ENCODE assay signal across 9 cellular contexts in genomic region chr2:30266051-30266621, GRCh38. TPM values are rescaled to one million over a fixed set of nuclear protein-coding genes. Genes with fewer than 3 reads are reported as not detected.
DNase-seq lines count a peak whose midpoint lies in the region; ATAC-seq, FAIRE-seq and TF ChIP-seq lines count a peak whose summit lies in the region.
"Had no signal": no experiment of that assay in that cellular context is flagged by ENCODE, and none has a peak within 500 bp of the region (broad histone marks: within the 10 kb centered on the region; RNA-seq: fewer than 3 reads in every experiment).

No MANE protein-coding gene starts in this region.

- H3K36me3 ChIP-seq in GM12878 (ENCODE audit: control insufficient read depth in 2 of 2, insufficient read depth in 2 of 2, low read length in 1 of 2) (no peaks in the 10 kb centered on the region), rectal smooth muscle tissue (ENCODE audit: control insufficient read depth, insufficient read depth, low read length) (no peaks in the 10 kb centered on the region)

- peak overlapping the region; percentile 77 for H3K4me3 Mint-ChIP-seq in T-helper 1 cell treated with Interleukin-12 subunit alpha and Interleukin-12 subunit beta and Interleukin-4 antibody, amounts not matched to agents 30 μg/mL and 1 μg/mL, for 36 hours
- H3K4me3 Mint-ChIP-seq in mesothelial cell of epicardium = no peak overlapping the region

- peaks cover 14% of the 10 kb centered on the region for H3K9me3 Mint-ChIP-seq in T-helper 1 cell treated with Interleukin-12 subunit alpha and Interleukin-12 subunit beta and Interleukin-4 antibody, amounts not matched to agents 30 μg/mL and 1 μg/mL, for 36 hours
- peaks cover 13% of the 10 kb centered on the region for H3K9me3 Mint-ChIP-seq in mesothelial cell of epicardium

- no peak for FAIRE-seq in GM12878 (lab: Jason Lieb, UNC)

- peaks cover 11% of the 10 kb centered on the region for H3K9me3 ChIP-seq in GM12878 (replicated peaks; ENCODE audit: control insufficient read depth, insufficient read depth, low read length)

- peaks cover 20% of the 10 kb centered on the region for H3K36me3 Mint-ChIP-seq in T-helper 1 cell treated with Interleukin-12 subunit alpha and Interleukin-12 subunit beta and Interleukin-4 antibody, amounts not matched to agents 30 μg/mL and 1 μg/mL, for 36 hours (ENCODE audit: low read depth)
- H3K36me3 Mint-ChIP-seq in mesothelial cell of epicardium = peaks cover under 1% of the 10 kb centered on the region

- no TSS peak for BruUV-seq in GM12878 (replicated peaks; lab: Mats Ljungman, UMichigan)

- ATAC-seq in GM18868 (IDR thresholded peaks at IDR 0.05; ENCODE audit: unreplicated experiment) = peak; percentile 68
- ATAC-seq in GM12878 = peak; percentile 78
- ATAC-seq: HCT116 had no signal

- TF ChIP-seq POLR2A in GM12878 (IDR thresholded peaks at IDR 0.05; ENCODE audit: low read depth, low read length) = no peak

- peak overlapping the region; percentile 95 for H3K27ac Mint-ChIP-seq in T-helper 1 cell treated with Interleukin-12 subunit alpha and Interleukin-12 subunit beta and Interleukin-4 antibody, amounts not matched to agents 30 μg/mL and 1 μg/mL, for 36 hours
- no peak overlapping the region for H3K27ac Mint-ChIP-seq in mesothelial cell of epicardium

- in situ Hi-C loops in GM12878 (cut with MboI) = no loop called here

- TF ChIP-seq CTCF in GM12878 (IDR thresholded peaks at IDR 0.05 in 2 of 3, conservative IDR thresholded peaks at IDR 0.05 in 1 of 3; ENCODE audit: control insufficient read depth in 2 of 3, extremely low read depth in 1 of 3, insufficient read depth in 1 of 3, low read depth in 3 of 3, low read length in 3 of 3) (no peak), mesothelial cell of epicardium (IDR thresholded peaks at IDR 0.05; ENCODE audit: unreplicated experiment) (no peak)

- H4K20me1 ChIP-seq in GM12878 (ENCODE audit: control insufficient read depth, insufficient read depth) = no peaks in the 10 kb centered on the region

- intact Hi-C loops in GM12878 (cut with micrococcal nuclease; ENCODE audit: unreplicated experiment) = no loop called here

- 17% methylated on average over 7 of the region's 7 CpGs for WGBS in GM12878 (ENCODE audit: insufficient coverage, insufficient replicate concordance, low lambda C conversion rate, missing lambda C conversion rate)

- no peaks in the 10 kb centered on the region for H3K27me3 Mint-ChIP-seq in T-helper 1 cell treated with Interleukin-12 subunit alpha and Interleukin-12 subunit beta and Interleukin-4 antibody, amounts not matched to agents 30 μg/mL and 1 μg/mL, for 36 hours (ENCODE audit: low read depth)
- no peaks in the 10 kb centered on the region for H3K27me3 Mint-ChIP-seq in mesothelial cell of epicardium (ENCODE audit: low read depth)

- no peak for DNase-seq in GM12878 (ENCODE audit: low read depth, low spot score)
- DNase-seq in HK-2 (ENCODE audit: unreplicated experiment) = no peak
- DNase-seq in hippocampal formation (lab: John Stamatoyannopoulos, UW) = no peak
- DNase-seq in mesothelial cell of epicardium (ENCODE audit: low spot score in 2 of 2, unreplicated experiment in 2 of 2) = no peak
- no peak for DNase-seq in HuH-7.5 (ENCODE audit: low spot score)

- TF ChIP-seq EP300 in GM12878 (IDR thresholded peaks at IDR 0.05; ENCODE audit: borderline replicate concordance in 1 of 2, control insufficient read depth in 1 of 2, low read depth in 2 of 2, low read length in 2 of 2) = no peak

- SMC1A ChIA-PET in GM12878 (lab: Charles Lee; ENCODE audit: uncharacterized antibody, unreplicated experiment) = interaction anchor here (0.8 to 5.9 kb wide), 12 partner anchors 13 to 445 kb away, joined by 3 to 24 read pairs (median 4); no protein-coding TSS in a partner anchor

- H3K4me1 ChIP-seq in GM12878 (ENCODE audit: control insufficient read depth, insufficient read depth, low read length) (peaks cover 6% of the 10 kb centered on the region), rectal smooth muscle tissue (ENCODE audit: control insufficient read depth, insufficient read depth, low read length) (no peaks in the 10 kb centered on the region)

- no peak for TF ChIP-seq RAD21 in GM12878 (IDR thresholded peaks at IDR 0.05; ENCODE audit: insufficient read depth, low read depth, low read length)

- H2AFZ ChIP-seq in GM12878 (ENCODE audit: control insufficient read depth, low read depth, low read length) = peak overlapping the region; percentile 58

- no peaks in the 10 kb centered on the region for H3K79me2 ChIP-seq in GM12878 (ENCODE audit: control insufficient read depth, insufficient read depth, low read length)

- RAD21 ChIA-PET in GM12878 (lab: Charles Lee; ENCODE audit: unreplicated experiment) = interaction anchor here (0.6 to 2.1 kb wide), 11 partner anchors 10 to 439 kb away, joined by 3 to 9 read pairs (median 4); no protein-coding TSS in a partner anchor

- H3K9ac ChIP-seq in GM12878 (ENCODE audit: control insufficient read depth, insufficient read depth, low read length) (no peak overlapping the region), rectal smooth muscle tissue (ENCODE audit: low read length) (no peak overlapping the region)

- CTCF ChIA-PET in GM12878 (lab: Yijun Ruan, JAX) = interaction anchor here (0.8 to 2.7 kb wide), 6 partner anchors 13 to 69 kb away, joined by 3 to 11 read pairs (median 4); no protein-coding TSS in a partner anchor

- H3K4me3 ChIP-seq in GM12878 (no peak overlapping the region), rectal smooth muscle tissue (ENCODE audit: low read length) (peak overlapping the region; percentile 8)

- no peaks in the 10 kb centered on the region for H3K27me3 ChIP-seq in GM12878 (replicated peaks in 1 of 2; ENCODE audit: control insufficient read depth in 2 of 2, insufficient read depth in 2 of 2, low read length in 1 of 2)
- no peaks in the 10 kb centered on the region for H3K27me3 ChIP-seq in rectal smooth muscle tissue (ENCODE audit: control insufficient read depth, insufficient read depth, low read length)

- no peak overlapping the region for H3K27ac ChIP-seq in GM12878 (ENCODE audit: control insufficient read depth, insufficient read depth)
- H3K27ac ChIP-seq in rectal smooth muscle tissue (ENCODE audit: low read depth, low read length) = no peak overlapping the region

- POLR2A ChIA-PET in GM12878 (lab: Charles Lee) = interaction anchor here (0.9 to 1.5 kb wide), 3 partner anchors 10 to 32 kb away, joined by 3 read pairs; no protein-coding TSS in a partner anchor

- H3K4me1 Mint-ChIP-seq in T-helper 1 cell treated with Interleukin-12 subunit alpha and Interleukin-12 subunit beta and Interleukin-4 antibody, amounts not matched to agents 30 μg/mL and 1 μg/mL, for 36 hours (ENCODE audit: low read depth) = peaks cover 42% of the 10 kb centered on the region
- no peaks in the 10 kb centered on the region for H3K4me1 Mint-ChIP-seq in mesothelial cell of epicardium

- no peak overlapping the region for H3K4me2 ChIP-seq in GM12878 (ENCODE audit: control insufficient read depth, insufficient read depth)

TF ChIP-seq in GM12878, 131 proteins besides CTCF, POLR2A, EP300 and RAD21:
- TF ChIP-seq SPI1 (IDR thresholded peaks at IDR 0.05; ENCODE audit: borderline replicate concordance, insufficient read depth, low read depth, low read length) (0 out of 2 replicates have a peak, but pooled peaks have one; percentile 30), NR2F1 (conservative IDR thresholded peaks at IDR 0.05) (0 out of 2 replicates have a peak, but pooled peaks have one; percentile 17), SREBF2 (IDR thresholded peaks at IDR 0.05; ENCODE audit: low read length) (no peak), ZBTB33 (IDR thresholded peaks at IDR 0.05) (no peak)

RNA-seq across cellular contexts. Expression of gene LBH, which starts 34.8 kb away (rescaled TPM):
- 56.4 and 60.7 TPM in 2 replicates for total RNA-seq in GM12878 (2013; cell fraction: nucleolus; rRNA removed)
- total RNA-seq in GM12878 (2014; rRNA removed) = 75.9 and 78.2 TPM in 2 replicates
- total RNA-seq in GM12878 (2014; rRNA removed; fragmentation: Illumina TruSeq; extraction: Trizol) = 31.7 and 34.8 TPM in 2 replicates
- 45.5 and 48.5 TPM in 2 replicates for total RNA-seq in GM12878 (2021)
- polyA plus RNA-seq in GM12878 (2011; ENCODE audit: low read depth) = 22.4 TPM
- polyA plus RNA-seq in GM12878 (2011; rRNA removed) = 122 and 133 TPM in 2 replicates
- polyA plus RNA-seq in GM12878 (2011; cell fraction: cytosol; rRNA removed) = 167 and 195 TPM in 2 replicates
- polyA plus RNA-seq in GM12878 (2011; cell fraction: nucleus; rRNA removed) = 61.3 and 63.9 TPM in 2 replicates
- 33.1 and 35.0 TPM in 2 replicates for polyA plus RNA-seq in GM12878 (2012)
- 35.3 and 36.6 TPM in 2 replicates for polyA plus RNA-seq in GM12878 (2014; fragmentation: Illumina TruSeq; extraction: Trizol)
- 10 to 100 TPM in 1 of 2 experiments, 1 to 10 TPM in 1; 9.3 to 26.5 TPM for polyA plus RNA-seq in GM12878 (2014; fragmentation: Nextera tagmentation; extraction: Ambion mirVana)
- polyA plus RNA-seq in GM12878 (2014; rRNA removed) = 55.9 and 79.2 TPM in 2 replicates
- polyA plus RNA-seq in GM12878 (2016; fragmentation: Nextera tagmentation; extraction: Ambion mirVana) = 10 to 100 TPM; 11.1 to 11.9 TPM
- 166 and 214 TPM in 2 replicates for polyA minus RNA-seq in GM12878 (2011; rRNA and poly(A)+ RNA removed)
- polyA minus RNA-seq in GM12878 (2011; cell fraction: cytosol; rRNA and poly(A)+ RNA removed) = 58.0 and 63.5 TPM in 2 replicates
- 125 and 186 TPM in 2 replicates for polyA minus RNA-seq in GM12878 (2011; cell fraction: nucleus; rRNA and poly(A)+ RNA removed)
- 41.0 to 48.8 TPM (median 44.5 TPM) in 3 replicates for total RNA-seq in mesothelial cell of epicardium
